ENCODE assay signal across 8 cellular contexts in genomic region chr17:32445075-32445427, GRCh38. TPM values are rescaled to one million over a fixed set of nuclear protein-coding genes. Genes with fewer than 3 reads are reported as not detected.
DNase-seq lines count a peak whose midpoint lies in the region; ATAC-seq and TF ChIP-seq lines count a peak whose summit lies in the region.

No MANE protein-coding gene starts in this region.

- H3K27ac Mint-ChIP-seq in IgD-negative memory B cell: peak overlapping the region; percentile 1 to 71 (median 65)
- peak overlapping the region; percentile 76 for H3K27ac Mint-ChIP-seq in activated CD4-positive, alpha-beta memory T cell treated with anti-CD3 and anti-CD28 coated beads, Interleukin-2, amount 10 ng/mL, durations not matched to agents 7 days and 5 days
- peak overlapping the region; percentile 53 to 91 (median 81) for H3K27ac Mint-ChIP-seq in nephron

- TF ChIP-seq CTCF in 22Rv1 (IDR thresholded peaks at IDR 0.05) (no peak), fibroblast of lung (conservative IDR thresholded peaks at IDR 0.05 in 1 of 2, IDR thresholded peaks at IDR 0.05 in 1 of 2; ENCODE audit: low read depth in 1 of 2, low read length in 2 of 2) (peak in 1 of 2 donors; percentile 3), nephron (IDR thresholded peaks at IDR 0.05; ENCODE audit: unreplicated experiment in 3 of 3) (no peak), GM10266 (IDR thresholded peaks at IDR 0.05; ENCODE audit: control insufficient read depth, insufficient read depth, low read depth, missing control alignments) (no peak)

- peak overlapping the region; percentile 65 to 91 (median 88) for H3K4me3 Mint-ChIP-seq in IgD-negative memory B cell
- peak overlapping the region; percentile 83 for H3K4me3 Mint-ChIP-seq in activated CD4-positive, alpha-beta memory T cell treated with anti-CD3 and anti-CD28 coated beads, Interleukin-2, amount 10 ng/mL, durations not matched to agents 7 days and 5 days
- H3K4me3 Mint-ChIP-seq in nephron: peak overlapping the region; percentile 95 to 97 (median 96)

- H3K4me1 Mint-ChIP-seq in IgD-negative memory B cell (peaks cover 15 to 28% (median 27%) of the 10 kb centered on the region in 3 donors), nephron (peaks cover 21% of the 10 kb centered on the region)
- H3K4me1 Mint-ChIP-seq in activated CD4-positive, alpha-beta memory T cell treated with anti-CD3 and anti-CD28 coated beads, Interleukin-2, amount 10 ng/mL, durations not matched to agents 7 days and 5 days: peaks cover 59% of the 10 kb centered on the region

- H3K9me3 Mint-ChIP-seq in IgD-negative memory B cell (no peaks in the 10 kb centered on the region), nephron (no peaks in the 10 kb centered on the region)
- H3K9me3 Mint-ChIP-seq in activated CD4-positive, alpha-beta memory T cell treated with anti-CD3 and anti-CD28 coated beads, Interleukin-2, amount 10 ng/mL, durations not matched to agents 7 days and 5 days: no peaks in the 10 kb centered on the region

- peak overlapping the region; percentile 88 for H3K4me2 ChIP-seq in fibroblast of lung (ENCODE audit: extremely low read depth, insufficient read depth, low read length)

- H3K27ac ChIP-seq in 22Rv1: peak overlapping the region; percentile 74
- H3K27ac ChIP-seq in fibroblast of lung (ENCODE audit: insufficient read depth, low read length): peak overlapping the region; percentile 83
- peak overlapping the region; percentile 75 for H3K27ac ChIP-seq in thymus (ENCODE audit: low read depth)

- peaks cover 2% of the 10 kb centered on the region for H4K20me1 ChIP-seq in fibroblast of lung (ENCODE audit: control insufficient read depth, extremely low read depth, insufficient read depth, low read length)

- H3K9ac ChIP-seq in fibroblast of lung (ENCODE audit: insufficient read depth, low read length): peak overlapping the region; percentile 86

- H3K27me3 ChIP-seq in fibroblast of lung (ENCODE audit: control insufficient read depth, insufficient read depth, low read length) (no peaks in the 10 kb centered on the region), thymus (ENCODE audit: control insufficient read depth, insufficient read depth) (peaks cover 2% of the 10 kb centered on the region)

- H3K4me1 ChIP-seq in fibroblast of lung (ENCODE audit: control insufficient read depth, extremely low read depth, insufficient read depth, low read length): no peaks in the 10 kb centered on the region
- H3K4me1 ChIP-seq in thymus (ENCODE audit: control insufficient read depth, insufficient read depth, low read length): peaks cover 5% of the 10 kb centered on the region

- H3K36me3 Mint-ChIP-seq in IgD-negative memory B cell (peaks cover 7% of the 10 kb centered on the region), nephron (ENCODE audit: low read depth) (peaks cover 25% of the 10 kb centered on the region)
- H3K36me3 Mint-ChIP-seq in activated CD4-positive, alpha-beta memory T cell treated with anti-CD3 and anti-CD28 coated beads, Interleukin-2, amount 10 ng/mL, durations not matched to agents 7 days and 5 days (ENCODE audit: low read depth): peaks cover 39% of the 10 kb centered on the region

- H3K79me2 ChIP-seq in fibroblast of lung (ENCODE audit: control insufficient read depth, insufficient read depth, low read length): peaks cover 52% of the 10 kb centered on the region

- DNase-seq in activated CD4-positive, alpha-beta memory T cell treated with anti-CD3 and anti-CD28 coated beads, Interleukin-2, amount 10 ng/mL, durations not matched to agents 7 days and 5 days: peak; percentile 42
- DNase-seq in fibroblast of lung (ENCODE audit: low read depth in 2 of 2): peak; percentile 55 to 81
- DNase-seq in GM10266 (ENCODE audit: extremely low spot score): no peak

- peak; percentile 2 for ATAC-seq in GM18861 (IDR thresholded peaks at IDR 0.05; ENCODE audit: unreplicated experiment)

- WGBS in thymus: 2% methylated on average over 15 of the region's 15 CpGs

- H2AFZ ChIP-seq in fibroblast of lung (ENCODE audit: low read length): peak overlapping the region; percentile 22

- H3K36me3 ChIP-seq in fibroblast of lung (ENCODE audit: control insufficient read depth, insufficient read depth, low read length): peaks cover 4% of the 10 kb centered on the region
- H3K36me3 ChIP-seq in thymus (ENCODE audit: control insufficient read depth, insufficient read depth): peaks cover 6% of the 10 kb centered on the region

- H3K27me3 Mint-ChIP-seq in IgD-negative memory B cell (peaks cover 1% of the 10 kb centered on the region), nephron (ENCODE audit: low read depth) (peaks cover 8% of the 10 kb centered on the region)
- peaks cover 8% of the 10 kb centered on the region for H3K27me3 Mint-ChIP-seq in activated CD4-positive, alpha-beta memory T cell treated with anti-CD3 and anti-CD28 coated beads, Interleukin-2, amount 10 ng/mL, durations not matched to agents 7 days and 5 days

- H3K9me3 ChIP-seq in fibroblast of lung (ENCODE audit: control insufficient read depth, insufficient read depth, low read depth, low read length) (no peaks in the 10 kb centered on the region), thymus (ENCODE audit: control insufficient read depth) (no peaks in the 10 kb centered on the region)

- CTCF ChIA-PET in activated CD4-positive, alpha-beta memory T cell treated with anti-CD3 and anti-CD28 coated beads, Interleukin-2, amount 10 ng/mL, durations not matched to agents 7 days and 5 days (lab: Charles Lee): interaction anchor here (1.4 to 9.2 kb wide), 6 partner anchors 17 to 214 kb away, joined by 3 to 102 read pairs (median 6); no protein-coding TSS in a partner anchor

- POLR2A ChIA-PET in activated CD4-positive, alpha-beta memory T cell treated with anti-CD3 and anti-CD28 coated beads, Interleukin-2, amount 10 ng/mL, durations not matched to agents 7 days and 5 days (lab: Charles Lee): interaction anchor here (0.7 to 3.1 kb wide), 16 partner anchors 9 to 303 kb away, joined by 3 to 16 read pairs (median 4); partner anchors contain the start of genes C17orf75, CDK5R1 and ZNF207

- H3K4me3 ChIP-seq in fibroblast of lung (replicated peaks in 1 of 4; ENCODE audit: control extremely low read depth in 1 of 4, insufficient read depth in 1 of 4, low read depth in 3 of 4, low read length in 4 of 4) (peak overlapping the region; percentile 78 to 95 (median 88)), thymus (ENCODE audit: low read length) (peak overlapping the region; percentile 88)

RNA-seq across cellular contexts. Expression of gene PSMD11, which starts 0.7 kb away (rescaled TPM):
- 126 TPM for polyA plus RNA-seq in IgD-negative memory B cell
- 100 to 1,000 TPM; 105 to 110 TPM for total RNA-seq in activated CD4-positive, alpha-beta memory T cell treated with anti-CD3 and anti-CD28 coated beads, Interleukin-2, amount 10 ng/mL, durations not matched to agents 7 days and 5 days
- 60.4 and 74.1 TPM in 2 replicates for total RNA-seq in fibroblast of lung
- 77.9 and 101 TPM in 2 replicates for polyA plus RNA-seq in fibroblast of lung
- 89.4 and 111 TPM in 2 replicates for polyA plus RNA-seq in fibroblast of lung (2012)
- 46.6 and 122 TPM in 2 replicates for polyA minus RNA-seq in fibroblast of lung (ENCODE audit: low replicate concordance)
- polyA plus RNA-seq in thymus: 49.6 TPM

RNA-seq across cellular contexts. Expression of gene CDK5R1, which starts 41.7 kb away (rescaled TPM):
- polyA plus RNA-seq in IgD-negative memory B cell (3.8 TPM), fibroblast of lung (0.46 and 0.56 TPM in 2 replicates), thymus (7.1 TPM)
- 1 to 10 TPM; 7.4 to 7.9 TPM for total RNA-seq in activated CD4-positive, alpha-beta memory T cell treated with anti-CD3 and anti-CD28 coated beads, Interleukin-2, amount 10 ng/mL, durations not matched to agents 7 days and 5 days
- 0.33 and 0.51 TPM in 2 replicates for total RNA-seq in fibroblast of lung
- polyA plus RNA-seq in fibroblast of lung (2012): 0.51 and 0.60 TPM in 2 replicates
- 0.30 TPM in 1 of 2 replicates, not detected in the other for polyA minus RNA-seq in fibroblast of lung (ENCODE audit: low replicate concordance)
